Comparison of ENCODE assay signal across 34 cellular contexts in genomic region chrX:125288343-125288742, GRCh38. TPM values are rescaled to one million over a fixed set of nuclear protein-coding genes. Genes with fewer than 3 reads are reported as not detected.
"Had no signal": no experiment of that assay in that cellular context is flagged by ENCODE, and none has a peak within 500 bp of the region (broad histone marks: within the 10 kb centered on the region; RNA-seq: fewer than 3 reads in every experiment).

No MANE protein-coding gene starts in this region.

- H3K27me3 Mint-ChIP-seq: dendritic cell treated with granulocyte-macrophage colony-stimulating factor and Interleukin-4, amounts not matched to agents 40 ng/mL and 50 ng/mL, for 4 days; effector memory CD8-positive, alpha-beta T cell had no signal

- H3K9me3 Mint-ChIP-seq: dendritic cell treated with granulocyte-macrophage colony-stimulating factor and Interleukin-4, amounts not matched to agents 40 ng/mL and 50 ng/mL, for 4 days; effector memory CD8-positive, alpha-beta T cell; endodermal cell; naive thymus-derived CD4-positive, alpha-beta T cell had no signal

- H3K27ac ChIP-seq: colonic mucosa, epithelial cell of prostate, esophagus squamous epithelium, gastrocnemius medialis, heart right ventricle, left lung, lower lobe of right lung had no signal

- H3K27ac Mint-ChIP-seq: dendritic cell treated with granulocyte-macrophage colony-stimulating factor and Interleukin-4, amounts not matched to agents 40 ng/mL and 50 ng/mL, for 4 days; effector memory CD8-positive, alpha-beta T cell; endodermal cell; naive thymus-derived CD4-positive, alpha-beta T cell had no signal

- H3K4me3 Mint-ChIP-seq: dendritic cell treated with granulocyte-macrophage colony-stimulating factor and Interleukin-4, amounts not matched to agents 40 ng/mL and 50 ng/mL, for 4 days; effector memory CD8-positive, alpha-beta T cell; endodermal cell; naive thymus-derived CD4-positive, alpha-beta T cell had no signal

- H3K4me1 ChIP-seq: colonic mucosa, esophagus squamous epithelium, gastrocnemius medialis, heart right ventricle, left lung, lower lobe of right lung had no signal

- H3K4me1 Mint-ChIP-seq: endodermal cell had no signal

- H3K36me3 Mint-ChIP-seq: naive thymus-derived CD4-positive, alpha-beta T cell had no signal

- FAIRE-seq: endometrium, islet of Langerhans, keratinocyte had no signal

- ATAC-seq: effector memory CD8-positive, alpha-beta T cell; esophagus mucosa; gastrocnemius medialis; heart right ventricle; left colon; left lung; left ventricle myocardium superior; lower lobe of right lung; naive thymus-derived CD4-positive, alpha-beta T cell had no signal

- H3K9me3 ChIP-seq: colonic mucosa, esophagus squamous epithelium, gastrocnemius medialis, heart right ventricle, left lung, lower lobe of right lung had no signal

- H3K27me3 ChIP-seq: colonic mucosa, esophagus squamous epithelium, gastrocnemius medialis, heart right ventricle, left lung had no signal

- H3K36me3 ChIP-seq: colonic mucosa, esophagus squamous epithelium, gastrocnemius medialis, heart right ventricle, left lung, lower lobe of right lung had no signal

- H3K4me3 ChIP-seq: colonic mucosa, esophagus squamous epithelium, gastrocnemius medialis, heart right ventricle, left lung, lower lobe of right lung had no signal

- DNase-seq: colonic mucosa; cortex of kidney; effector CD8-positive, alpha-beta T cell; effector memory CD8-positive, alpha-beta T cell; endodermal cell; erythroblast; esophagus squamous epithelium; foreskin fibroblast; foreskin melanocyte; gastrocnemius medialis; glutamatergic neuron; head of caudate nucleus; heart right ventricle; hippocampal formation; kidney glomerular epithelial cell; left colon; left lung; left ventricle myocardium superior; lower lobe of right lung; mesendoderm; midbrain; naive thymus-derived CD4-positive, alpha-beta T cell had no signal

RNA-seq across cellular contexts. Expression of gene TEX13C, which starts 31.3 kb away (rescaled TPM):
- total RNA-seq: colonic mucosa; dermis microvascular lymphatic vessel endothelial cell; endodermal cell; esophagus mucosa; esophagus squamous epithelium; gastrocnemius medialis; glomerular endothelial cell; heart right ventricle; left colon; left lung; left ventricle myocardium superior; lower leg skin; lower lobe of right lung; lung microvascular endothelial cell; mononuclear cell; mucosa of gallbladder; naive thymus-derived CD4-positive, alpha-beta T cell had no signal
- polyA plus RNA-seq: heart right ventricle; keratinocyte; naive thymus-derived CD4-positive, alpha-beta T cell had no signal
